30 cellular contexts compared by ENCODE assay signal in the genomic region with DNA sequence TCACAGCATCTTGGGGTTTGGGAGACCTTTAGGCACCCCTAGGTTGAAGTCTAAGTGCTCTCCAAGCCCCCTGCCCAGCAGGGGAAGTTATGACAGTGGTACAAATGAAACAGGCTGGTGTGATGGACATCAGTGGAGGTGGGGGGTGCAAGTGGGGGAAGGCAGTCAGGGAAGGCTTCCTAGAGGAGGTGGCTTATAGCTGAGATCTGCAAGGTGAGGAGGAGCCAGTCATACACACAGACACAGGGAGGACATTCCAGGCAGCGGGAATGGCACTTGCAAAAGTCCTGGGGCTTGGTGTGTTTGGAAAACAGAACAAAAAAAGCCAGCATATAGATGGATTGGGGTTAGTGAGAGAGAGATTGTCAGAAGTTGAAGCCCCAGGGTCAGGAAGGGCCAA. TPM values are rescaled to one million over a fixed set of nuclear protein-coding genes. Genes with fewer than 3 reads are reported as not detected.
DNase-seq lines count a peak whose midpoint lies in the region; ATAC-seq, FAIRE-seq and TF ChIP-seq lines count a peak whose summit lies in the region.
"Had no signal": no experiment of that assay in that cellular context is flagged by ENCODE, and none has a peak within 500 bp of the region (broad histone marks: within the 10 kb centered on the region; RNA-seq: fewer than 3 reads in every experiment).

No MANE protein-coding gene starts in this region.

- FAIRE-seq in GM12892 (lab: Jason Lieb, UNC): no peak
- FAIRE-seq: H54, small intestine had no signal

- H3K4me1 Mint-ChIP-seq in T-helper 1 cell treated with Interleukin-12 subunit alpha and Interleukin-12 subunit beta and Interleukin-4 antibody, amounts not matched to agents 30 μg/mL and 1 μg/mL, for 36 hours (ENCODE audit: low read depth): peaks cover 15% of the 10 kb centered on the region
- peaks cover 8% of the 10 kb centered on the region for H3K4me1 Mint-ChIP-seq in activated T-helper 17 cell treated with anti-CD3 and anti-CD28 coated beads, Interleukin-2, amount 50 U/mL, for 72 hours
- peaks cover 9 to 17% (median 12%) of the 10 kb centered on the region in 4 donors for H3K4me1 Mint-ChIP-seq in naive thymus-derived CD8-positive, alpha-beta T cell
- H3K4me1 Mint-ChIP-seq: mesothelial cell of epicardium, nephron had no signal

- no peak overlapping the region for H3K4me3 Mint-ChIP-seq in T-helper 1 cell treated with Interleukin-12 subunit alpha and Interleukin-12 subunit beta and Interleukin-4 antibody, amounts not matched to agents 30 μg/mL and 1 μg/mL, for 36 hours
- no peak overlapping the region for H3K4me3 Mint-ChIP-seq in activated T-helper 17 cell treated with anti-CD3 and anti-CD28 coated beads, Interleukin-2, amount 50 U/mL, for 72 hours
- no peak overlapping the region for H3K4me3 Mint-ChIP-seq in naive thymus-derived CD8-positive, alpha-beta T cell
- H3K4me3 Mint-ChIP-seq: activated CD4-positive, alpha-beta T cell treated with anti-CD3 and anti-CD28 coated beads, Interleukin-2, amount 10 ng/mL, durations not matched to agents 7 days and 5 days; CD8-positive, alpha-beta T cell; mesothelial cell of epicardium; nephron; T-helper 2 cell treated with Interferon-gamma antibody and Interleukin-4, amounts not matched to agents 5 μg/mL and 100 μg/mL, for 36 hours had no signal

- DNase-seq in T-helper 1 cell (no peak), GM12892 (ENCODE audit: insufficient read length) (no peak)
- DNase-seq in naive thymus-derived CD8-positive, alpha-beta T cell: no peak
- DNase-seq in activated CD4-positive, alpha-beta T cell treated with anti-CD3 and anti-CD28 coated beads for 48 hours: no peak
- DNase-seq: activated CD4-positive, alpha-beta T cell treated with anti-CD3 and anti-CD28 coated beads, Interleukin-2, amount 10 ng/mL, durations not matched to agents 7 days and 5 days; activated CD8-positive, alpha-beta memory T cell treated with anti-CD3 and anti-CD28 coated beads, Interleukin-2, amount 50 U/mL, for 48 hours; activated effector memory CD4-positive, alpha-beta T cell treated with anti-CD3 and anti-CD28 coated beads, Interleukin-2, amount 50 U/mL, for 16 hours; amniotic stem cell; brain microvascular endothelial cell; CD8-positive, alpha-beta T cell; DMS 273 treated with DMSO at 0.1 percent for 48 hours; islet precursor cell; NCI-H1105 treated with DMSO at 0.1 percent for 48 hours; NCI-H2029 treated with DMSO at 0.1 percent for 48 hours; NCI-H2227 treated with DMSO at 0.1 percent for 48 hours; NCI-H748 treated with DMSO at 0.1 percent for 48 hours; ovary; small intestine had no signal

- H3K27ac Mint-ChIP-seq in T-helper 1 cell treated with Interleukin-12 subunit alpha and Interleukin-12 subunit beta and Interleukin-4 antibody, amounts not matched to agents 30 μg/mL and 1 μg/mL, for 36 hours: peak overlapping the region; percentile 28
- peak overlapping the region; percentile 31 for H3K27ac Mint-ChIP-seq in activated T-helper 17 cell treated with anti-CD3 and anti-CD28 coated beads, Interleukin-2, amount 50 U/mL, for 72 hours
- peak overlapping the region in 6 of 10 donors; percentile 15 to 76 (median 46) for H3K27ac Mint-ChIP-seq in naive thymus-derived CD8-positive, alpha-beta T cell
- H3K27ac Mint-ChIP-seq: mesothelial cell of epicardium; nephron; T-helper 2 cell treated with Interferon-gamma antibody and Interleukin-4, amounts not matched to agents 5 μg/mL and 100 μg/mL, for 36 hours had no signal

- H3K9me3 Mint-ChIP-seq in T-helper 1 cell treated with Interleukin-12 subunit alpha and Interleukin-12 subunit beta and Interleukin-4 antibody, amounts not matched to agents 30 μg/mL and 1 μg/mL, for 36 hours: no peaks in the 10 kb centered on the region
- no peaks in the 10 kb centered on the region for H3K9me3 Mint-ChIP-seq in activated T-helper 17 cell treated with anti-CD3 and anti-CD28 coated beads, Interleukin-2, amount 50 U/mL, for 72 hours
- H3K9me3 Mint-ChIP-seq in naive thymus-derived CD8-positive, alpha-beta T cell: no peaks in the 10 kb centered on the region
- H3K9me3 Mint-ChIP-seq: activated CD4-positive, alpha-beta T cell treated with anti-CD3 and anti-CD28 coated beads, Interleukin-2, amount 10 ng/mL, durations not matched to agents 7 days and 5 days; CD8-positive, alpha-beta T cell; mesothelial cell of epicardium; nephron; T-helper 2 cell treated with Interferon-gamma antibody and Interleukin-4, amounts not matched to agents 5 μg/mL and 100 μg/mL, for 36 hours had no signal

- ATAC-seq in activated T-helper 17 cell treated with anti-CD3 and anti-CD28 coated beads, Interleukin-2, amount 50 U/mL, for 72 hours (replicated peaks): no peak
- no peak for ATAC-seq in naive thymus-derived CD8-positive, alpha-beta T cell
- ATAC-seq in SK-N-SH treated with all-trans-retinoic acid at 6 μM for 48 hours (no peak), esophagus mucosa (no peak)
- ATAC-seq: CD8-positive, alpha-beta T cell had no signal

- 0 out of 2 replicates have a peak, but pooled peaks have one; percentile 10 for TF ChIP-seq POLR2A in GM12892 (IDR thresholded peaks at IDR 0.05; ENCODE audit: low read depth, low read length)

- POLR2A ChIA-PET in naive thymus-derived CD8-positive, alpha-beta T cell (lab: Charles Lee): interaction anchor here (0.7 to 2.5 kb wide), 2 partner anchors 11 to 16 kb away, joined by 3 to 5 read pairs; partner anchors contain the start of gene HSH2D

- H3K27me3 Mint-ChIP-seq in T-helper 1 cell treated with Interleukin-12 subunit alpha and Interleukin-12 subunit beta and Interleukin-4 antibody, amounts not matched to agents 30 μg/mL and 1 μg/mL, for 36 hours (ENCODE audit: low read depth): no peaks in the 10 kb centered on the region
- H3K27me3 Mint-ChIP-seq in activated T-helper 17 cell treated with anti-CD3 and anti-CD28 coated beads, Interleukin-2, amount 50 U/mL, for 72 hours: no peaks in the 10 kb centered on the region
- H3K27me3 Mint-ChIP-seq in naive thymus-derived CD8-positive, alpha-beta T cell: no peaks in the 10 kb centered on the region
- H3K27me3 Mint-ChIP-seq: activated CD4-positive, alpha-beta T cell treated with anti-CD3 and anti-CD28 coated beads, Interleukin-2, amount 10 ng/mL, durations not matched to agents 7 days and 5 days had no signal

- peaks cover 58% of the 10 kb centered on the region for H3K36me3 Mint-ChIP-seq in T-helper 1 cell treated with Interleukin-12 subunit alpha and Interleukin-12 subunit beta and Interleukin-4 antibody, amounts not matched to agents 30 μg/mL and 1 μg/mL, for 36 hours (ENCODE audit: low read depth)
- peaks cover 80% of the 10 kb centered on the region for H3K36me3 Mint-ChIP-seq in activated T-helper 17 cell treated with anti-CD3 and anti-CD28 coated beads, Interleukin-2, amount 50 U/mL, for 72 hours (ENCODE audit: low read depth)
- H3K36me3 Mint-ChIP-seq in naive thymus-derived CD8-positive, alpha-beta T cell: peaks cover 0 to 79% (median 25%) of the 10 kb centered on the region in 3 donors
- H3K36me3 Mint-ChIP-seq: mesothelial cell of epicardium had no signal

TF ChIP-seq in SK-N-SH treated with all-trans-retinoic acid at 6 μM for 48 hours, 23 proteins besides CTCF, POLR2A, EP300 and RAD21 (continues in another document):
- TF ChIP-seq ZNF70 (CRISPR knock-in tag; IDR thresholded peaks at IDR 0.05): no peak
- TF ChIP-seq GLIS3 (CRISPR knock-in tag; IDR thresholded peaks at IDR 0.05): no peak
- TF ChIP-seq ISL1 (CRISPR knock-in tag; IDR thresholded peaks at IDR 0.05): no peak
- TF ChIP-seq ESRRG (CRISPR knock-in tag; IDR thresholded peaks at IDR 0.05): no peak
- TF ChIP-seq ZFP30 (CRISPR knock-in tag; IDR thresholded peaks at IDR 0.05): no peak
- TF ChIP-seq, protein P1, sequence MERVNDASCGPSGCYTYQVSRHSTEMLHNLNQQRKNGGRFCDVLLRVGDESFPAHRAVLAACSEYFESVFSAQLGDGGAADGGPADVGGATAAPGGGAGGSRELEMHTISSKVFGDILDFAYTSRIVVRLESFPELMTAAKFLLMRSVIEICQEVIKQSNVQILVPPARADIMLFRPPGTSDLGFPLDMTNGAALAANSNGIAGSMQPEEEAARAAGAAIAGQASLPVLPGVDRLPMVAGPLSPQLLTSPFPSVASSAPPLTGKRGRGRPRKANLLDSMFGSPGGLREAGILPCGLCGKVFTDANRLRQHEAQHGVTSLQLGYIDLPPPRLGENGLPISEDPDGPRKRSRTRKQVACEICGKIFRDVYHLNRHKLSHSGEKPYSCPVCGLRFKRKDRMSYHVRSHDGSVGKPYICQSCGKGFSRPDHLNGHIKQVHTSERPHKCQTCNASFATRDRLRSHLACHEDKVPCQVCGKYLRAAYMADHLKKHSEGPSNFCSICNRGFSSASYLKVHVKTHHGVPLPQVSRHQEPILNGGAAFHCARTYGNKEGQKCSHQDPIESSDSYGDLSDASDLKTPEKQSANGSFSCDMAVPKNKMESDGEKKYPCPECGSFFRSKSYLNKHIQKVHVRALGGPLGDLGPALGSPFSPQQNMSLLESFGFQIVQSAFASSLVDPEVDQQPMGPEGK (CRISPR knock-in tag; IDR thresholded peaks at IDR 0.05; ENCODE audit: borderline replicate concordance): no peak

RNA-seq across cellular contexts. Expression of gene HSH2D, which starts 11.6 kb away (rescaled TPM):
- polyA plus RNA-seq in GM12892 (2012; ENCODE audit: missing spikeins): 89.1 TPM
- total RNA-seq in activated T-helper 17 cell treated with anti-CD3 and anti-CD28 coated beads, Interleukin-2, amount 50 U/mL, for 72 hours: 10 to 100 TPM; 32.7 to 39.3 TPM
- 10 to 100 TPM; 20.5 to 25.2 TPM for total RNA-seq in naive thymus-derived CD8-positive, alpha-beta T cell
- polyA plus RNA-seq in naive thymus-derived CD8-positive, alpha-beta T cell: 1 to 10 TPM; 6.5 to 9.8 (median 6.7) TPM
- total RNA-seq in esophagus mucosa: 1.3 TPM
- total RNA-seq: chondrocyte, SJSA1 had no signal

RNA-seq across cellular contexts. Expression of gene CIB3, which starts 18.2 kb away (rescaled TPM):
- polyA plus RNA-seq in GM12892 (2012; ENCODE audit: missing spikeins): not detected
- 1 to 10 TPM in 1 of 2 donors, not detected in 1; 1.1 TPM for total RNA-seq in activated T-helper 17 cell treated with anti-CD3 and anti-CD28 coated beads, Interleukin-2, amount 50 U/mL, for 72 hours
- not detected for total RNA-seq in naive thymus-derived CD8-positive, alpha-beta T cell
- polyA plus RNA-seq in naive thymus-derived CD8-positive, alpha-beta T cell: not detected
- total RNA-seq in esophagus mucosa: not detected
- total RNA-seq: activated CD4-positive, alpha-beta T cell treated with anti-CD3 and anti-CD28 coated beads, Interleukin-2, amount 10 ng/mL, durations not matched to agents 7 days and 5 days; CD8-positive, alpha-beta T cell; chondrocyte; liver; mesothelial cell of epicardium; ovary; SJSA1; tibial nerve had no signal
- polyA plus RNA-seq: liver, ovary, small intestine had no signal

RNA-seq across cellular contexts. Expression of gene FAM32A, which starts 30.1 kb away (rescaled TPM):
- 40.8 TPM for polyA plus RNA-seq in GM12892 (2012; ENCODE audit: missing spikeins)
- total RNA-seq in activated T-helper 17 cell treated with anti-CD3 and anti-CD28 coated beads, Interleukin-2, amount 50 U/mL, for 72 hours: 10 to 100 TPM; 43.0 to 61.9 TPM
- 10 to 100 TPM; 70.3 to 74.3 TPM for total RNA-seq in naive thymus-derived CD8-positive, alpha-beta T cell
- 100 to 1,000 TPM; 150 to 205 (median 183) TPM for polyA plus RNA-seq in naive thymus-derived CD8-positive, alpha-beta T cell
- total RNA-seq in esophagus mucosa: 40.4 TPM

RNA-seq across cellular contexts. Expression of gene AP1M1, which starts 42.6 kb away (rescaled TPM):
- 47.2 TPM for polyA plus RNA-seq in GM12892 (2012; ENCODE audit: missing spikeins)
- total RNA-seq in activated T-helper 17 cell treated with anti-CD3 and anti-CD28 coated beads, Interleukin-2, amount 50 U/mL, for 72 hours: 100 to 1,000 TPM; 103 to 110 TPM
- total RNA-seq in naive thymus-derived CD8-positive, alpha-beta T cell: 100 to 1,000 TPM; 151 to 154 TPM
- 100 to 1,000 TPM; 195 to 288 (median 241) TPM for polyA plus RNA-seq in naive thymus-derived CD8-positive, alpha-beta T cell
- 37.7 TPM for total RNA-seq in esophagus mucosa

RNA-seq across cellular contexts. Expression of gene RAB8A, which starts 43.4 kb away (rescaled TPM):
- 158 TPM for polyA plus RNA-seq in GM12892 (2012; ENCODE audit: missing spikeins)
- total RNA-seq in activated T-helper 17 cell treated with anti-CD3 and anti-CD28 coated beads, Interleukin-2, amount 50 U/mL, for 72 hours: 100 to 1,000 TPM; 140 to 212 TPM
- 10 to 100 TPM; 66.5 to 88.3 TPM for total RNA-seq in naive thymus-derived CD8-positive, alpha-beta T cell
- polyA plus RNA-seq in naive thymus-derived CD8-positive, alpha-beta T cell: 10 to 100 TPM; 65.6 to 69.8 (median 66.1) TPM
- total RNA-seq in esophagus mucosa: 57.9 TPM
